In genomic region chr6:37212268-37212667, GRCh38 we compare ENCODE assay signal across 25 cellular contexts. TPM values are rescaled to one million over a fixed set of nuclear protein-coding genes. Genes with fewer than 3 reads are reported as not detected.
"Had no signal": no experiment of that assay in that cellular context is flagged by ENCODE, and none has a peak within 500 bp of the region (broad histone marks: within the 10 kb centered on the region; RNA-seq: fewer than 3 reads in every experiment).

No MANE protein-coding gene starts in this region.

- H3K27ac Mint-ChIP-seq: IgD-negative memory B cell had no signal

- H3K9me3 ChIP-seq: MG63, SJSA1 had no signal

- H3K27me3 ChIP-seq: MG63, SJSA1 had no signal

- H3K36me3 ChIP-seq: MG63, SJSA1 had no signal

- H3K9me3 Mint-ChIP-seq: IgD-negative memory B cell had no signal

- DNase-seq: Karpas-422, KBM-7, MG63, NCI-H1092, NCI-H1105 treated with DMSO at 0.1 percent for 48 hours, NCI-H1417 treated with DMSO at 0.1 percent for 48 hours, NCI-H146, NCI-H1694 treated with DMSO at 0.1 percent for 48 hours, NCI-H1930, NCI-H2081 treated with DMSO at 0.1 percent for 48 hours, NCI-H2171, NCI-H226, NCI-H446, NCI-H510A, NCI-H524 treated with DMSO at 0.1 percent for 48 hours, NCI-H69, NCI-H774, Right ventricle myocardium superior, RPMI8226, SIG-M5 had no signal

- H3K4me3 Mint-ChIP-seq: IgD-negative memory B cell had no signal

- FAIRE-seq: HepG2, RCC 7860 had no signal

- ATAC-seq: HepG2 had no signal

- H3K4me3 ChIP-seq: MG63, SJSA1, SK-N-MC had no signal

- H3K36me3 Mint-ChIP-seq: IgD-negative memory B cell had no signal

- H3K27ac ChIP-seq: SJSA1, SK-N-MC had no signal

RNA-seq across cellular contexts. Expression of gene TMEM217, which starts 45.7 kb away (rescaled TPM):
- total RNA-seq: Right ventricle myocardium superior had no signal
- polyA plus RNA-seq: IgD-negative memory B cell had no signal
